Comparison of ENCODE assay signal across 1 cellular context in the genomic region with DNA sequence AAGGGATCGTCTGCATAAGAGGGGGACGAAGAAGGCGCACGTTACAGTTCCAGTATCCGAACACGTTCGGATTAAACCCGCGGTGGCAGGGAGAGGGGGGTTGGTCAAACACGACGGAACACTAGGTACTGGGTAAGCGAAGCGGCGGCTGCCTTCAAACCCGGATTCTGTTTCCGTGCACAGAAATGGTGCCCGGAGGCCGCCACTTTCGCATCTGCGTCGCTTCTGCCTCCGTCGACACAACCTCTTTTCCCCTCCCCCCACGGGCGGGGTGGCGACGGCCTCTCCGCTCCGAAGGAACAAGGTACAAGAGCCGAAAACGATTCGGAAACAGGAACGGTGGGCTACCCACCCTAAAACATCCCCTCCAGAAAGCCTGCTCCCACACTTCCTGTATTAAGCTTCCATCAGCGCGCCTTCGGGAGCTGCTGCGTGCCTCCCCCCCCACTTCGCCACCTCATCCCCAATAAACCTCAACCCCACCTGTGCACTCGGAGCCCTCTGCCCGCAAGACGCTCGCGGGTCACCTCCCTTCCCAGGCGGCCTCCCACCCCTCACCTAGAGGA.
A peak's percentile ranks its signal among the peaks of the same experiment; 100 is the strongest.
TF ChIP-seq lines count a peak whose summit lies in the region.

No MANE protein-coding gene starts in this region.

TF ChIP-seq in GM12878, 131 proteins besides CTCF, POLR2A, EP300 and RAD21 (continued from another document):
- TF ChIP-seq LARP7 (IDR thresholded peaks at IDR 0.05) (no peak; the same call in 1 of the 2 replicates), HDGF (IDR thresholded peaks at IDR 0.05) (peak; percentile 17; the same call in 1 of the 2 replicates), YY1 (IDR thresholded peaks at IDR 0.05; ENCODE audit: low read depth, low read length) (peak; percentile 80), ZNF622 (IDR thresholded peaks at IDR 0.05) (no peak), ATF7 (IDR thresholded peaks at IDR 0.05; ENCODE audit: low read depth) (peak; percentile 14; the same call in 1 of the 2 replicates), ZSCAN29 (IDR thresholded peaks at IDR 0.05) (0 out of 2 replicates have a peak, but pooled peaks have one; percentile 4), ASH2L (IDR thresholded peaks at IDR 0.05; ENCODE audit: borderline replicate concordance, low read depth) (no peak), CHD2 (IDR thresholded peaks at IDR 0.05; ENCODE audit: borderline replicate concordance, low read depth, low read length) (peak; percentile 79; the same call in 1 of the 2 replicates), IKZF2 (IDR thresholded peaks at IDR 0.05) (peak in 1 of 2 experiments; percentile 57; a peak in 1 of 4 replicates), TAF1 (IDR thresholded peaks at IDR 0.05; ENCODE audit: borderline replicate concordance, low read depth, low read length) (peak; percentile 44; the same call in 1 of the 2 replicates), MTA2 (IDR thresholded peaks at IDR 0.05; ENCODE audit: low read depth) (no peak), MYC (IDR thresholded peaks at IDR 0.05; ENCODE audit: insufficient read depth, insufficient read length, insufficient replicate concordance, low read length, severe bottlenecking) (peak; percentile 54), IRF4 (IDR thresholded peaks at IDR 0.05; ENCODE audit: low read depth, low read length) (no peak), DPF2 (IDR thresholded peaks at IDR 0.05) (0 out of 2 replicates have a peak, but pooled peaks have one; percentile 37), SIX5 (IDR thresholded peaks at IDR 0.05; ENCODE audit: low read depth, low read length, severe bottlenecking) (no peak), CREM (IDR thresholded peaks at IDR 0.05; ENCODE audit: low read depth) (0 out of 2 replicates have a peak, but pooled peaks have one; percentile 29), RELA (IDR thresholded peaks at IDR 0.05; ENCODE audit: borderline replicate concordance, partially characterized antibody) (no peak), SPI1 (IDR thresholded peaks at IDR 0.05; ENCODE audit: borderline replicate concordance, insufficient read depth, low read depth, low read length) (0 out of 2 replicates have a peak, but pooled peaks have one; percentile 21), SMARCA5 (IDR thresholded peaks at IDR 0.05) (peak; percentile 42; the same call in 1 of the 2 replicates)
- TF ChIP-seq, protein P1, sequence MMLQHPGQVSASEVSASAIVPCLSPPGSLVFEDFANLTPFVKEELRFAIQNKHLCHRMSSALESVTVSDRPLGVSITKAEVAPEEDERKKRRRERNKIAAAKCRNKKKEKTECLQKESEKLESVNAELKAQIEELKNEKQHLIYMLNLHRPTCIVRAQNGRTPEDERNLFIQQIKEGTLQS (IDR thresholded peaks at IDR 0.05; ENCODE audit: borderline replicate concordance, extremely low read depth, low read depth, low read length), result no peak
- TF ChIP-seq, protein P2, sequence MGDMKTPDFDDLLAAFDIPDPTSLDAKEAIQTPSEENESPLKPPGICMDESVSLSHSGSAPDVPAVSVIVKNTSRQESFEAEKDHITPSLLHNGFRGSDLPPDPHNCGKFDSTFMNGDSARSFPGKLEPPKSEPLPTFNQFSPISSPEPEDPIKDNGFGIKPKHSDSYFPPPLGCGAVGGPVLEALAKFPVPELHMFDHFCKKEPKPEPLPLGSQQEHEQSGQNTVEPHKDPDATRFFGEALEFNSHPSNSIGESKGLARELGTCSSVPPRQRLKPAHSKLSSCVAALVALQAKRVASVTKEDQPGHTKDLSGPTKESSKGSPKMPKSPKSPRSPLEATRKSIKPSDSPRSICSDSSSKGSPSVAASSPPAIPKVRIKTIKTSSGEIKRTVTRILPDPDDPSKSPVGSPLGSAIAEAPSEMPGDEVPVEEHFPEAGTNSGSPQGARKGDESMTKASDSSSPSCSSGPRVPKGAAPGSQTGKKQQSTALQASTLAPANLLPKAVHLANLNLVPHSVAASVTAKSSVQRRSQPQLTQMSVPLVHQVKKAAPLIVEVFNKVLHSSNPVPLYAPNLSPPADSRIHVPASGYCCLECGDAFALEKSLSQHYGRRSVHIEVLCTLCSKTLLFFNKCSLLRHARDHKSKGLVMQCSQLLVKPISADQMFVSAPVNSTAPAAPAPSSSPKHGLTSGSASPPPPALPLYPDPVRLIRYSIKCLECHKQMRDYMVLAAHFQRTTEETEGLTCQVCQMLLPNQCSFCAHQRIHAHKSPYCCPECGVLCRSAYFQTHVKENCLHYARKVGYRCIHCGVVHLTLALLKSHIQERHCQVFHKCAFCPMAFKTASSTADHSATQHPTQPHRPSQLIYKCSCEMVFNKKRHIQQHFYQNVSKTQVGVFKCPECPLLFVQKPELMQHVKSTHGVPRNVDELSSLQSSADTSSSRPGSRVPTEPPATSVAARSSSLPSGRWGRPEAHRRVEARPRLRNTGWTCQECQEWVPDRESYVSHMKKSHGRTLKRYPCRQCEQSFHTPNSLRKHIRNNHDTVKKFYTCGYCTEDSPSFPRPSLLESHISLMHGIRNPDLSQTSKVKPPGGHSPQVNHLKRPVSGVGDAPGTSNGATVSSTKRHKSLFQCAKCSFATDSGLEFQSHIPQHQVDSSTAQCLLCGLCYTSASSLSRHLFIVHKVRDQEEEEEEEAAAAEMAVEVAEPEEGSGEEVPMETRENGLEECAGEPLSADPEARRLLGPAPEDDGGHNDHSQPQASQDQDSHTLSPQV (IDR thresholded peaks at IDR 0.05), result no peak
- TF ChIP-seq, protein P3, sequence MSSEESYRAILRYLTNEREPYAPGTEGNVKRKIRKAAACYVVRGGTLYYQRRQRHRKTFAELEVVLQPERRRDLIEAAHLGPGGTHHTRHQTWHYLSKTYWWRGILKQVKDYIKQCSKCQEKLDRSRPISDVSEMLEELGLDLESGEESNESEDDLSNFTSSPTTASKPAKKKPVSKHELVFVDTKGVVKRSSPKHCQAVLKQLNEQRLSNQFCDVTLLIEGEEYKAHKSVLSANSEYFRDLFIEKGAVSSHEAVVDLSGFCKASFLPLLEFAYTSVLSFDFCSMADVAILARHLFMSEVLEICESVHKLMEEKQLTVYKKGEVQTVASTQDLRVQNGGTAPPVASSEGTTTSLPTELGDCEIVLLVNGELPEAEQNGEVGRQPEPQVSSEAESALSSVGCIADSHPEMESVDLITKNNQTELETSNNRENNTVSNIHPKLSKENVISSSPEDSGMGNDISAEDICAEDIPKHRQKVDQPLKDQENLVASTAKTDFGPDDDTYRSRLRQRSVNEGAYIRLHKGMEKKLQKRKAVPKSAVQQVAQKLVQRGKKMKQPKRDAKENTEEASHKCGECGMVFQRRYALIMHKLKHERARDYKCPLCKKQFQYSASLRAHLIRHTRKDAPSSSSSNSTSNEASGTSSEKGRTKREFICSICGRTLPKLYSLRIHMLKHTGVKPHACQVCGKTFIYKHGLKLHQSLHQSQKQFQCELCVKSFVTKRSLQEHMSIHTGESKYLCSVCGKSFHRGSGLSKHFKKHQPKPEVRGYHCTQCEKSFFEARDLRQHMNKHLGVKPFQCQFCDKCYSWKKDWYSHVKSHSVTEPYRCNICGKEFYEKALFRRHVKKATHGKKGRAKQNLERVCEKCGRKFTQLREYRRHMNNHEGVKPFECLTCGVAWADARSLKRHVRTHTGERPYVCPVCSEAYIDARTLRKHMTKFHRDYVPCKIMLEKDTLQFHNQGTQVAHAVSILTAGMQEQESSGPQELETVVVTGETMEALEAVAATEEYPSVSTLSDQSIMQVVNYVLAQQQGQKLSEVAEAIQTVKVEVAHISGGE (CRISPR knock-in tag; IDR thresholded peaks at IDR 0.05), result 0 out of 2 replicates have a peak, but pooled peaks have one; percentile 40
- TF ChIP-seq, protein P4, sequence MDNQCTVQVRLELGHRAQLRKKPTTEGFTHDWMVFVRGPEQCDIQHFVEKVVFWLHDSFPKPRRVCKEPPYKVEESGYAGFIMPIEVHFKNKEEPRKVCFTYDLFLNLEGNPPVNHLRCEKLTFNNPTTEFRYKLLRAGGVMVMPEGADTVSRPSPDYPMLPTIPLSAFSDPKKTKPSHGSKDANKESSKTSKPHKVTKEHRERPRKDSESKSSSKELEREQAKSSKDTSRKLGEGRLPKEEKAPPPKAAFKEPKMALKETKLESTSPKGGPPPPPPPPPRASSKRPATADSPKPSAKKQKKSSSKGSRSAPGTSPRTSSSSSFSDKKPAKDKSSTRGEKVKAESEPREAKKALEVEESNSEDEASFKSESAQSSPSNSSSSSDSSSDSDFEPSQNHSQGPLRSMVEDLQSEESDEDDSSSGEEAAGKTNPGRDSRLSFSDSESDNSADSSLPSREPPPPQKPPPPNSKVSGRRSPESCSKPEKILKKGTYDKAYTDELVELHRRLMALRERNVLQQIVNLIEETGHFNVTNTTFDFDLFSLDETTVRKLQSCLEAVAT (IDR thresholded peaks at IDR 0.05), result peak; percentile 80; the same call in 1 of the 2 replicates
- TF ChIP-seq, protein P5, sequence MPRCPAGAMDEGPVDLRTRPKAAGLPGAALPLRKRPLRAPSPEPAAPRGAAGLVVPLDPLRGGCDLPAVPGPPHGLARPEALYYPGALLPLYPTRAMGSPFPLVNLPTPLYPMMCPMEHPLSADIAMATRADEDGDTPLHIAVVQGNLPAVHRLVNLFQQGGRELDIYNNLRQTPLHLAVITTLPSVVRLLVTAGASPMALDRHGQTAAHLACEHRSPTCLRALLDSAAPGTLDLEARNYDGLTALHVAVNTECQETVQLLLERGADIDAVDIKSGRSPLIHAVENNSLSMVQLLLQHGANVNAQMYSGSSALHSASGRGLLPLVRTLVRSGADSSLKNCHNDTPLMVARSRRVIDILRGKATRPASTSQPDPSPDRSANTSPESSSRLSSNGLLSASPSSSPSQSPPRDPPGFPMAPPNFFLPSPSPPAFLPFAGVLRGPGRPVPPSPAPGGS (IDR thresholded peaks at IDR 0.05; ENCODE audit: borderline replicate concordance, insufficient read depth, low read depth, low read length, poor library complexity, severe bottlenecking), result no peak
- TF ChIP-seq, protein P6, sequence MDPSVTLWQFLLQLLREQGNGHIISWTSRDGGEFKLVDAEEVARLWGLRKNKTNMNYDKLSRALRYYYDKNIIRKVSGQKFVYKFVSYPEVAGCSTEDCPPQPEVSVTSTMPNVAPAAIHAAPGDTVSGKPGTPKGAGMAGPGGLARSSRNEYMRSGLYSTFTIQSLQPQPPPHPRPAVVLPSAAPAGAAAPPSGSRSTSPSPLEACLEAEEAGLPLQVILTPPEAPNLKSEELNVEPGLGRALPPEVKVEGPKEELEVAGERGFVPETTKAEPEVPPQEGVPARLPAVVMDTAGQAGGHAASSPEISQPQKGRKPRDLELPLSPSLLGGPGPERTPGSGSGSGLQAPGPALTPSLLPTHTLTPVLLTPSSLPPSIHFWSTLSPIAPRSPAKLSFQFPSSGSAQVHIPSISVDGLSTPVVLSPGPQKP (IDR thresholded peaks at IDR 0.05; ENCODE audit: low read depth, low read length), result no peak
- TF ChIP-seq, protein P7, sequence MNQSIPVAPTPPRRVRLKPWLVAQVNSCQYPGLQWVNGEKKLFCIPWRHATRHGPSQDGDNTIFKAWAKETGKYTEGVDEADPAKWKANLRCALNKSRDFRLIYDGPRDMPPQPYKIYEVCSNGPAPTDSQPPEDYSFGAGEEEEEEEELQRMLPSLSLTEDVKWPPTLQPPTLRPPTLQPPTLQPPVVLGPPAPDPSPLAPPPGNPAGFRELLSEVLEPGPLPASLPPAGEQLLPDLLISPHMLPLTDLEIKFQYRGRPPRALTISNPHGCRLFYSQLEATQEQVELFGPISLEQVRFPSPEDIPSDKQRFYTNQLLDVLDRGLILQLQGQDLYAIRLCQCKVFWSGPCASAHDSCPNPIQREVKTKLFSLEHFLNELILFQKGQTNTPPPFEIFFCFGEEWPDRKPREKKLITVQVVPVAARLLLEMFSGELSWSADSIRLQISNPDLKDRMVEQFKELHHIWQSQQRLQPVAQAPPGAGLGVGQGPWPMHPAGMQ (IDR thresholded peaks at IDR 0.05; ENCODE audit: borderline replicate concordance), result no peak
